In genomic region chr22:24969588-24970301, GRCh38 we compare ENCODE assay signal across 11 cellular contexts. TPM values are rescaled to one million over a fixed set of nuclear protein-coding genes. Genes with fewer than 3 reads are reported as not detected.
DNase-seq lines count a peak whose midpoint lies in the region; ATAC-seq, FAIRE-seq and TF ChIP-seq lines count a peak whose summit lies in the region.
"Had no signal": no experiment of that assay in that cellular context is flagged by ENCODE, and none has a peak within 500 bp of the region (broad histone marks: within the 10 kb centered on the region; RNA-seq: fewer than 3 reads in every experiment).

No MANE protein-coding gene starts in this region.

- peak; percentile 80 for DNase-seq in A172 (ENCODE audit: low spot score)
- peak; percentile 81 for DNase-seq in RCC 7860 (ENCODE audit: low spot score)
- DNase-seq in esophagus squamous epithelium (lab: John Stamatoyannopoulos, UW): no peak
- peak; percentile 51 for DNase-seq in mucosa of gallbladder (ENCODE audit: low spot score)
- DNase-seq in COLO829 (ENCODE audit: low spot score): no peak
- DNase-seq in HK-2 (ENCODE audit: unreplicated experiment): no peak
- DNase-seq in GM10266 (ENCODE audit: extremely low spot score): no peak
- DNase-seq: NCI-H187 treated with DMSO at 0.1 percent for 48 hours had no signal

- no peak for ATAC-seq in GM19324 (IDR thresholded peaks at IDR 0.05; ENCODE audit: low FRiP score, unreplicated experiment)

- FAIRE-seq in RCC 7860 (lab: Jason Lieb, UNC): peak; percentile 91
- FAIRE-seq: bronchial epithelial cell had no signal

- H3K9me3 ChIP-seq in esophagus squamous epithelium: no peaks in the 10 kb centered on the region

- intact Hi-C loops in esophagus squamous epithelium (cut with DNase I): no loop called here

- H3K27me3 ChIP-seq in esophagus squamous epithelium: no peaks in the 10 kb centered on the region

- TF ChIP-seq CTCF in esophagus squamous epithelium (IDR thresholded peaks at IDR 0.05) (no peak), GM10266 (IDR thresholded peaks at IDR 0.05; ENCODE audit: control insufficient read depth, insufficient read depth, low read depth, missing control alignments) (no peak)

- H3K4me1 ChIP-seq in esophagus squamous epithelium: peaks cover 27 to 93% (median 37%) of the 10 kb centered on the region in 3 donors

- 44 to 58% methylated on average over 5 to 9 of the region's 12 CpGs for WGBS in esophagus squamous epithelium, 2 donors

- H3K27ac ChIP-seq in esophagus squamous epithelium: peak overlapping the region; percentile 37 to 86 (median 80)

- H3K4me3 ChIP-seq in esophagus squamous epithelium: no peak overlapping the region

- no peaks in the 10 kb centered on the region for H3K36me3 ChIP-seq in esophagus squamous epithelium

- no peak for TF ChIP-seq POLR2A in esophagus squamous epithelium (IDR thresholded peaks at IDR 0.05)

RNA-seq across cellular contexts. Expression of gene KIAA1671, which starts 17.2 kb away (rescaled TPM):
- 6.1 and 7.4 TPM in 2 replicates for total RNA-seq in A172 (2014; rRNA removed; shearing (Covaris generic))
- total RNA-seq in esophagus squamous epithelium: 10 to 100 TPM; 43.1 to 73.2 (median 47.5) TPM
- 85.5 TPM for total RNA-seq in mucosa of gallbladder

RNA-seq across cellular contexts. Expression of gene LHFPL7, which starts 23.3 kb away (rescaled TPM):
- total RNA-seq in A172 (2014; rRNA removed; shearing (Covaris generic)): not detected in 2 replicates
- total RNA-seq in esophagus squamous epithelium: not detected
- not detected for total RNA-seq in mucosa of gallbladder
- total RNA-seq: bronchial epithelial cell, kidney epithelial cell had no signal

Comparison
In these comparisons a context has a peak if more than half of its experiments do, and no peak if none do; other contexts are left out.
1. DNase-seq: peak in A172 (single experiment), RCC 7860 (single experiment) and mucosa of gallbladder (single experiment); none in esophagus squamous epithelium (single experiment), COLO829 (single experiment), HK-2 (single experiment) and GM10266 (single experiment).